Comparison of ENCODE assay signal across 1 cellular context in the genomic region with DNA sequence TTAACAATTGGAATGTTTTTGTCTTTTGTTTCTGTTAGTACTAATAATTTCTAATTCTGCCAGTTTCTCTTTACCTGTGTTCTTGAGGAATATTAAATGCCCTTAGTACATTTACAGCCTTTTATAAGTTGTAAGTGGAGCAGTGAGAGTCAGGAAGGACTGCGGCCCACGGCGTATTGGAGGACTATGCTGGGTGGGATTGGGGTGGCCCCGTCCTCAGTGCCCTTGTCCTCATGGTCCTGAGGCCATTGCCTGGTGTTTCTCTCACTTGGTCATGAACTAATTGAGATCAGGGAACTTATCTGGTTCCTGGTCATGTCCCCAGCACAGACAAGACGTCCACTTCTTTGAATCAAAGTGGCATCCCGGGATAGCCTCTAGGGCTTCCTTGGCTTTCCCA.
TF ChIP-seq lines count a peak whose summit lies in the region.

No MANE protein-coding gene starts in this region.

TF ChIP-seq in GM23338, 12 proteins besides CTCF, POLR2A, EP300 and RAD21 (continued from another document):
- TF ChIP-seq, protein P1, sequence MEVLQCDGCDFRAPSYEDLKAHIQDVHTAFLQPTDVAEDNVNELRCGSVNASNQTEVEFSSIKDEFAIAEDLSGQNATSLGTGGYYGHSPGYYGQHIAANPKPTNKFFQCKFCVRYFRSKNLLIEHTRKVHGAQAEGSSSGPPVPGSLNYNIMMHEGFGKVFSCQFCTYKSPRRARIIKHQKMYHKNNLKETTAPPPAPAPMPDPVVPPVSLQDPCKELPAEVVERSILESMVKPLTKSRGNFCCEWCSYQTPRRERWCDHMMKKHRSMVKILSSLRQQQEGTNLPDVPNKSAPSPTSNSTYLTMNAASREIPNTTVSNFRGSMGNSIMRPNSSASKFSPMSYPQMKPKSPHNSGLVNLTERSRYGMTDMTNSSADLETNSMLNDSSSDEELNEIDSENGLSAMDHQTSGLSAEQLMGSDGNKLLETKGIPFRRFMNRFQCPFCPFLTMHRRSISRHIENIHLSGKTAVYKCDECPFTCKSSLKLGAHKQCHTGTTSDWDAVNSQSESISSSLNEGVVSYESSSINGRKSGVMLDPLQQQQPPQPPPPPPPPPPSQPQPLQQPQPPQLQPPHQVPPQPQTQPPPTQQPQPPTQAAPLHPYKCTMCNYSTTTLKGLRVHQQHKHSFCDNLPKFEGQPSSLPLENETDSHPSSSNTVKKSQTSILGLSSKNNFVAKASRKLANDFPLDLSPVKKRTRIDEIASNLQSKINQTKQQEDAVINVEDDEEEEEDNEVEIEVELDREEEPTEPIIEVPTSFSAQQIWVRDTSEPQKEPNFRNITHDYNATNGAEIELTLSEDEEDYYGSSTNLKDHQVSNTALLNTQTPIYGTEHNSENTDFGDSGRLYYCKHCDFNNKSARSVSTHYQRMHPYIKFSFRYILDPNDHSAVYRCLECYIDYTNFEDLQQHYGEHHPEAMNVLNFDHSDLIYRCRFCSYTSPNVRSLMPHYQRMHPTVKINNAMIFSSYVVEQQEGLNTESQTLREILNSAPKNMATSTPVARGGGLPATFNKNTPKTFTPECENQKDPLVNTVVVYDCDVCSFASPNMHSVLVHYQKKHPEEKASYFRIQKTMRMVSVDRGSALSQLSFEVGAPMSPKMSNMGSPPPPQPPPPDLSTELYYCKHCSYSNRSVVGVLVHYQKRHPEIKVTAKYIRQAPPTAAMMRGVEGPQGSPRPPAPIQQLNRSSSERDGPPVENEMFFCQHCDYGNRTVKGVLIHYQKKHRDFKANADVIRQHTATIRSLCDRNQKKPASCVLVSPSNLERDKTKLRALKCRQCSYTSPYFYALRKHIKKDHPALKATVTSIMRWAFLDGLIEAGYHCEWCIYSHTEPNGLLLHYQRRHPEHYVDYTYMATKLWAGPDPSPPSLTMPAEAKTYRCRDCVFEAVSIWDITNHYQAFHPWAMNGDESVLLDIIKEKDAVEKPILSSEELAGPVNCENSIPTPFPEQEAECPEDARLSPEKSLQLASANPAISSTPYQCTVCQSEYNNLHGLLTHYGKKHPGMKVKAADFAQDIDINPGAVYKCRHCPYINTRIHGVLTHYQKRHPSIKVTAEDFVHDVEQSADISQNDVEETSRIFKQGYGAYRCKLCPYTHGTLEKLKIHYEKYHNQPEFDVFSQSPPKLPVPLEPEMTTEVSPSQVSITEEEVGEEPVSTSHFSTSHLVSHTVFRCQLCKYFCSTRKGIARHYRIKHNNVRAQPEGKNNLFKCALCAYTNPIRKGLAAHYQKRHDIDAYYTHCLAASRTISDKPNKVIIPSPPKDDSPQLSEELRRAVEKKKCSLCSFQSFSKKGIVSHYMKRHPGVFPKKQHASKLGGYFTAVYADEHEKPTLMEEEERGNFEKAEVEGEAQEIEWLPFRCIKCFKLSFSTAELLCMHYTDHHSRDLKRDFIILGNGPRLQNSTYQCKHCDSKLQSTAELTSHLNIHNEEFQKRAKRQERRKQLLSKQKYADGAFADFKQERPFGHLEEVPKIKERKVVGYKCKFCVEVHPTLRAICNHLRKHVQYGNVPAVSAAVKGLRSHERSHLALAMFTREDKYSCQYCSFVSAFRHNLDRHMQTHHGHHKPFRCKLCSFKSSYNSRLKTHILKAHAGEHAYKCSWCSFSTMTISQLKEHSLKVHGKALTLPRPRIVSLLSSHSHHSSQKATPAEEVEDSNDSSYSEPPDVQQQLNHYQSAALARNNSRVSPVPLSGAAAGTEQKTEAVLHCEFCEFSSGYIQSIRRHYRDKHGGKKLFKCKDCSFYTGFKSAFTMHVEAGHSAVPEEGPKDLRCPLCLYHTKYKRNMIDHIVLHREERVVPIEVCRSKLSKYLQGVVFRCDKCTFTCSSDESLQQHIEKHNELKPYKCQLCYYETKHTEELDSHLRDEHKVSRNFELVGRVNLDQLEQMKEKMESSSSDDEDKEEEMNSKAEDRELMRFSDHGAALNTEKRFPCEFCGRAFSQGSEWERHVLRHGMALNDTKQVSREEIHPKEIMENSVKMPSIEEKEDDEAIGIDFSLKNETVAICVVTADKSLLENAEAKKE (CRISPR knock-in tag; IDR thresholded peaks at IDR 0.05) = no peak
- TF ChIP-seq STAT1 (IDR thresholded peaks at IDR 0.05; ENCODE audit: unreplicated experiment) = no peak
